Comparison of ENCODE assay signal across 2 cellular contexts in the genomic region with DNA sequence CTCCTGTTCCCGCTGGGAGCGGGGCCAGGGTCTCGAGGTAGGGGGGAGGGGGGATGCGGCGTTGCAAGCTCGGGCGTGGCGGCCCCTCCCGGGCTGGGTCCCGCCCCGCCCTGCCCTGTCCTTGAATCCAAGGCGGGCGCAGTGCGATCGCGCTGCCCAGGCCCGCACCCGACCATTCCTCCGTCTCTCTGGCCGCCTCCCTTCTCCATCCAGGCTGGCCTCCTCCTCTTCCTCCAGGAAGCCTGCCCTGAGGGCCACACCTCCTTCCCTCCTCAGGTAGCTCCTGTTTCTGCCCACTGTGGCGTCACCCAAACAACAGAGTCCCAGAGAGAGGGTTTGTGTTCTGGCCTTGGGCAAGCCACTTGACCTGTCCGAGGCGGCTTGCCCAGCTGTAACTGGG.
TF ChIP-seq lines count a peak whose summit lies in the region.

No MANE protein-coding gene starts in this region.

TF ChIP-seq in HEK293, 187 proteins besides CTCF, POLR2A, EP300 and RAD21 (continued from another document):
- TF ChIP-seq ZNF280C (tag by site-specific recombination; IDR thresholded peaks at IDR 0.05) (no peak), ZNF521 (tag by site-specific recombination; IDR thresholded peaks at IDR 0.05) (no peak), GLIS1 (tag by site-specific recombination; IDR thresholded peaks at IDR 0.05) (no peak), ZNF133 (tag by site-specific recombination; IDR thresholded peaks at IDR 0.05) (no peak), KLF1 (tag by site-specific recombination; IDR thresholded peaks at IDR 0.05) (peak; percentile 89), ZBTB20 (tag by site-specific recombination; IDR thresholded peaks at IDR 0.05) (no peak), ZBTB48 (tag by site-specific recombination; IDR thresholded peaks at IDR 0.05) (no peak), ZNF626 (tag by site-specific recombination; IDR thresholded peaks at IDR 0.05) (no peak), RBAK (tag by site-specific recombination; IDR thresholded peaks at IDR 0.05) (no peak), KLF8 (tag by site-specific recombination; IDR thresholded peaks at IDR 0.05) (peak; percentile 80; the same call in 1 of the 2 replicates), ZNF785 (tag by site-specific recombination; IDR thresholded peaks at IDR 0.05) (no peak)

TF ChIP-seq in endothelial cell of umbilical vein, 7 proteins besides CTCF, POLR2A, EP300 and RAD21 (continued from another document):
- TF ChIP-seq, protein P1, sequence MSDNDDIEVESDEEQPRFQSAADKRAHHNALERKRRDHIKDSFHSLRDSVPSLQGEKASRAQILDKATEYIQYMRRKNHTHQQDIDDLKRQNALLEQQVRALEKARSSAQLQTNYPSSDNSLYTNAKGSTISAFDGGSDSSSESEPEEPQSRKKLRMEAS (IDR thresholded peaks at IDR 0.05; ENCODE audit: insufficient read depth, insufficient read length): no peak
- TF ChIP-seq FOS (IDR thresholded peaks at IDR 0.05; ENCODE audit: borderline replicate concordance, insufficient read depth, low read length): no peak
